Comparison of ENCODE assay signal across 20 cellular contexts in genomic region chr22:20137113-20137512, GRCh38. TPM values are rescaled to one million over a fixed set of nuclear protein-coding genes. Genes with fewer than 3 reads are reported as not detected.
"Had no signal": no experiment of that assay in that cellular context is flagged by ENCODE, and none has a peak within 500 bp of the region (broad histone marks: within the 10 kb centered on the region; RNA-seq: fewer than 3 reads in every experiment).

No MANE protein-coding gene starts in this region.

- DNase-seq: activated CD4-positive, alpha-beta T cell treated with anti-CD3 and anti-CD28 coated beads for 1 hour; activated CD4-positive, alpha-beta T cell treated with anti-CD3 and anti-CD28 coated beads, Interleukin-2, amount 50 U/mL, for 48 hours; activated CD8-positive, alpha-beta memory T cell treated with anti-CD3 and anti-CD28 coated beads, Interleukin-2, amount 10 ng/mL, durations not matched to agents 7 days and 5 days; activated gamma-delta T cell treated with Interleukin-2 at 50 U/mL for 16 hours; activated naive CD8-positive, alpha-beta T cell treated with anti-CD3 and anti-CD28 coated beads for 36 hours; activated T-cell treated with anti-CD3 and anti-CD28 coated beads, Interleukin-2, amount 50 U/mL, for 4 hours; central memory CD4-positive, alpha-beta T cell; cortex of kidney; effector memory CD8-positive, alpha-beta T cell; kidney glomerular epithelial cell; lower lobe of right lung; naive thymus-derived CD4-positive, alpha-beta T cell; right lobe of liver; stimulated activated CD4-positive, alpha-beta T cell treated with anti-CD3 and anti-CD28 coated beads, Interleukin-2, amount 100 ng/mL, for 48 hours; SW 1271; trophoblast cell had no signal

- H3K9me3 Mint-ChIP-seq: activated naive CD8-positive, alpha-beta T cell treated with anti-CD3 and anti-CD28 coated beads for 36 hours; activated T-cell treated with anti-CD3 and anti-CD28 coated beads, Interleukin-2, amount 50 U/mL, for 4 hours; effector memory CD8-positive, alpha-beta T cell; naive thymus-derived CD4-positive, alpha-beta T cell; T-helper 2 cell treated with Interferon-gamma antibody and Interleukin-4, amounts not matched to agents 5 μg/mL and 100 μg/mL, for 36 hours had no signal

- H3K27me3 ChIP-seq: right lobe of liver, SJCRH30 had no signal

- H3K36me3 ChIP-seq: right lobe of liver, SJCRH30 had no signal

- H3K27ac ChIP-seq: lower lobe of right lung, right lobe of liver, SJCRH30 had no signal

- H3K36me3 Mint-ChIP-seq: activated CD8-positive, alpha-beta memory T cell treated with anti-CD3 and anti-CD28 coated beads, Interleukin-2, amount 10 ng/mL, durations not matched to agents 7 days and 5 days had no signal

- ATAC-seq: activated CD8-positive, alpha-beta memory T cell treated with anti-CD3 and anti-CD28 coated beads, Interleukin-2, amount 10 ng/mL, durations not matched to agents 7 days and 5 days; activated T-cell treated with anti-CD3 and anti-CD28 coated beads, Interleukin-2, amount 50 U/mL, for 4 hours; effector memory CD8-positive, alpha-beta T cell; naive thymus-derived CD4-positive, alpha-beta T cell; right lobe of liver had no signal

- H3K9me3 ChIP-seq: lower lobe of right lung, right lobe of liver, SJCRH30 had no signal

- H3K4me3 ChIP-seq: lower lobe of right lung, right lobe of liver, SJCRH30 had no signal

- H3K27ac Mint-ChIP-seq: activated CD8-positive, alpha-beta memory T cell treated with anti-CD3 and anti-CD28 coated beads, Interleukin-2, amount 10 ng/mL, durations not matched to agents 7 days and 5 days; activated naive CD8-positive, alpha-beta T cell treated with anti-CD3 and anti-CD28 coated beads for 36 hours; T-helper 2 cell treated with Interferon-gamma antibody and Interleukin-4, amounts not matched to agents 5 μg/mL and 100 μg/mL, for 36 hours had no signal

- H3K4me3 Mint-ChIP-seq: activated CD8-positive, alpha-beta memory T cell treated with anti-CD3 and anti-CD28 coated beads, Interleukin-2, amount 10 ng/mL, durations not matched to agents 7 days and 5 days; activated naive CD8-positive, alpha-beta T cell treated with anti-CD3 and anti-CD28 coated beads for 36 hours; activated T-cell treated with anti-CD3 and anti-CD28 coated beads, Interleukin-2, amount 50 U/mL, for 4 hours; effector memory CD8-positive, alpha-beta T cell; T-helper 2 cell treated with Interferon-gamma antibody and Interleukin-4, amounts not matched to agents 5 μg/mL and 100 μg/mL, for 36 hours had no signal

- H3K27me3 Mint-ChIP-seq: activated CD8-positive, alpha-beta memory T cell treated with anti-CD3 and anti-CD28 coated beads, Interleukin-2, amount 10 ng/mL, durations not matched to agents 7 days and 5 days; activated naive CD8-positive, alpha-beta T cell treated with anti-CD3 and anti-CD28 coated beads for 36 hours; effector memory CD8-positive, alpha-beta T cell; naive thymus-derived CD4-positive, alpha-beta T cell had no signal

RNA-seq across cellular contexts. Expression of gene CCDC188, which starts 13.7 kb away (rescaled TPM):
- total RNA-seq: activated CD8-positive, alpha-beta memory T cell treated with anti-CD3 and anti-CD28 coated beads, Interleukin-2, amount 10 ng/mL, durations not matched to agents 7 days and 5 days; activated naive CD8-positive, alpha-beta T cell treated with anti-CD3 and anti-CD28 coated beads for 36 hours; activated T-cell treated with anti-CD3 and anti-CD28 coated beads, Interleukin-2, amount 50 U/mL, for 4 hours; epithelial cell of proximal tubule; mononuclear cell; naive thymus-derived CD4-positive, alpha-beta T cell; right lobe of liver; SJCRH30 had no signal
- polyA plus RNA-seq: naive thymus-derived CD4-positive, alpha-beta T cell had no signal
